ENCODE assay signal across 12 cellular contexts in genomic region chr12:115922952-115923564, GRCh38.
DNase-seq lines count a peak whose midpoint lies in the region; ATAC-seq, FAIRE-seq and TF ChIP-seq lines count a peak whose summit lies in the region.
"Had no signal": no experiment of that assay in that cellular context is flagged by ENCODE, and none has a peak within 500 bp of the region (broad histone marks: within the 10 kb centered on the region; RNA-seq: fewer than 3 reads in every experiment).

No MANE protein-coding gene starts in this region.

- intact Hi-C loops in colonic mucosa (cut with DNase I): no loop called here

- H3K4me3 ChIP-seq in GM12864 (ENCODE audit: low read depth, low read length): no peak overlapping the region
- H3K4me3 ChIP-seq in colonic mucosa: no peak overlapping the region
- H3K4me3 ChIP-seq: gastroesophageal sphincter, SJSA1 had no signal

- H3K9me3 ChIP-seq in colonic mucosa: no peaks in the 10 kb centered on the region

- no peak overlapping the region for H3K27ac ChIP-seq in 22Rv1
- H3K27ac ChIP-seq in colonic mucosa: no peak overlapping the region
- H3K27ac ChIP-seq: gastroesophageal sphincter, SJSA1 had no signal

- H3K9ac ChIP-seq in colonic mucosa (ENCODE audit: low read depth in 2 of 2, low read length in 2 of 2): no peak overlapping the region

- no peak for ATAC-seq in HG03439 (IDR thresholded peaks at IDR 0.05; ENCODE audit: unreplicated experiment)
- no peak for ATAC-seq in GM21825 (IDR thresholded peaks at IDR 0.05; ENCODE audit: unreplicated experiment)
- ATAC-seq: activated naive CD4-positive, alpha-beta T cell treated with anti-CD3 and anti-CD28 coated beads, Interleukin-2, amount 50 U/mL, for 72 hours; gastroesophageal sphincter had no signal

- TF ChIP-seq CTCF in 22Rv1 (IDR thresholded peaks at IDR 0.05): peak; percentile 96
- TF ChIP-seq CTCF in GM12864 (IDR thresholded peaks at IDR 0.05; ENCODE audit: low read depth, low read length, missing control alignments): peak; percentile 40
- TF ChIP-seq CTCF in colonic mucosa (IDR thresholded peaks at IDR 0.05): peak; percentile 24

- no peaks in the 10 kb centered on the region for H3K4me1 ChIP-seq in colonic mucosa
- H3K4me1 ChIP-seq: gastroesophageal sphincter had no signal

- DNase-seq in GM12864 (ENCODE audit: low read depth) (no peak), NCI-H69 (lab: John Stamatoyannopoulos, UW) (peak; percentile 80), colonic mucosa (no peak), GF-D8 (lab: John Stamatoyannopoulos, UW) (no peak), urothelium cell line (ENCODE audit: low spot score) (no peak)
- DNase-seq: nephron progenitor cell had no signal

- no peak for FAIRE-seq in urothelium cell line (lab: Jason Lieb, UNC)

- H3K27me3 ChIP-seq in colonic mucosa: no peaks in the 10 kb centered on the region
- H3K27me3 ChIP-seq: SJSA1 had no signal

- no peaks in the 10 kb centered on the region for H3K36me3 ChIP-seq in colonic mucosa
- H3K36me3 ChIP-seq: gastroesophageal sphincter, SJSA1 had no signal

Comparison
In these comparisons a context has a peak if more than half of its experiments do, and no peak if none do; other contexts are left out.
1. CTCF ChIP-seq: peak in every context shown above with its lines; median percentile 96 in 22Rv1; 40 in GM12864; 24 in colonic mucosa.